Comparison of ENCODE assay signal across 24 cellular contexts in the genomic region with DNA sequence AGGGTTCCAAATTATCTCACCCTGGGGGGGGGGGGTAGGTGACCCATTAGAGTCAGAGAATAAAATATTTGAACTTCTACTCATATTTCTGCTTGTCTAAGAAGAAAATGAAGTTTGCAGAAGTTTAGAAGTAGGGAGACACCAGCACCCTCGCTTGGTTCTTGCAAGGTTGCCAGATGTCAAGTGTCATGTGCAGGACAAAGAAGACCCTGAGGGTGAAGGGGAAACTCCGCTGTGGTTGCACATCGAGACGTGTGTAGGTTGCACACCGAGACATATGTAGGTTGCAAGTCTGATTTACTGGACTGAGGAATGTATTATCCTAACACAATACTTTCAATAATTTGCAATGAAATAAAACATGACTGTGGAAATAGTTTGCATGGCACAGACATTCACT. TPM values are rescaled to one million over a fixed set of nuclear protein-coding genes. Genes with fewer than 3 reads are reported as not detected.
DNase-seq lines count a peak whose midpoint lies in the region; ATAC-seq and TF ChIP-seq lines count a peak whose summit lies in the region.
"Had no signal": no experiment of that assay in that cellular context is flagged by ENCODE, and none has a peak within 500 bp of the region (broad histone marks: within the 10 kb centered on the region; RNA-seq: fewer than 3 reads in every experiment).

No MANE protein-coding gene starts in this region.

- H3K4me1 Mint-ChIP-seq in memory B cell: peaks cover 27% of the 10 kb centered on the region
- no peaks in the 10 kb centered on the region for H3K4me1 Mint-ChIP-seq in CD4-positive, alpha-beta memory T cell
- H3K4me1 Mint-ChIP-seq: H9 had no signal

- POLR2A ChIA-PET in CD4-positive, alpha-beta memory T cell (lab: Charles Lee; ENCODE audit: partially characterized antibody): no interaction called here

- CTCF ChIA-PET in CD4-positive, alpha-beta memory T cell (lab: Charles Lee; ENCODE audit: partially characterized antibody): no interaction called here

- peak; percentile 45 for ATAC-seq in memory B cell (ENCODE audit: low read depth)

- H3K27ac ChIP-seq in Peyer's patch: no peak overlapping the region
- H3K27ac ChIP-seq in CD4-positive, alpha-beta memory T cell (ENCODE audit: low read depth, low read length): no peak overlapping the region
- H3K27ac ChIP-seq: A549, GM23248 had no signal

- H3K27ac Mint-ChIP-seq in memory B cell: no peak overlapping the region
- no peak overlapping the region for H3K27ac Mint-ChIP-seq in CD4-positive, alpha-beta memory T cell
- H3K27ac Mint-ChIP-seq: B cell; CD4-positive, alpha-beta T cell; HFFc6 had no signal

- H3K27me3 Mint-ChIP-seq in memory B cell: peaks cover 2% of the 10 kb centered on the region
- peaks cover 5 to 10% of the 10 kb centered on the region in 2 donors for H3K27me3 Mint-ChIP-seq in CD4-positive, alpha-beta memory T cell
- H3K27me3 Mint-ChIP-seq: B cell; CD4-positive, alpha-beta T cell had no signal

- no peaks in the 10 kb centered on the region for H3K9me3 ChIP-seq in Peyer's patch
- no peaks in the 10 kb centered on the region for H3K9me3 ChIP-seq in CD4-positive, alpha-beta memory T cell (ENCODE audit: control insufficient read depth in 1 of 2, low read length in 2 of 2)
- H3K9me3 ChIP-seq: MG63 had no signal

- no peak for TF ChIP-seq CTCF in Peyer's patch (IDR thresholded peaks at IDR 0.05)

- intact Hi-C loops in CD4-positive, alpha-beta memory T cell (cut with micrococcal nuclease): no loop called here

- no peak for TF ChIP-seq POLR2A in Peyer's patch (IDR thresholded peaks at IDR 0.05)

- no peak overlapping the region for H3K4me3 ChIP-seq in Peyer's patch
- no peak overlapping the region for H3K4me3 ChIP-seq in CD4-positive, alpha-beta memory T cell (ENCODE audit: low read length in 2 of 2)
- H3K4me3 ChIP-seq: A549, GM23248, MG63 had no signal

- H3K4me3 Mint-ChIP-seq in memory B cell: no peak overlapping the region
- H3K4me3 Mint-ChIP-seq in CD4-positive, alpha-beta memory T cell: no peak overlapping the region
- H3K4me3 Mint-ChIP-seq: B cell; CD4-positive, alpha-beta T cell; H9; HFFc6 had no signal

- H3K9me3 Mint-ChIP-seq in memory B cell: no peaks in the 10 kb centered on the region
- peaks cover 0 to 6% (median 0%) of the 10 kb centered on the region in 8 donors for H3K9me3 Mint-ChIP-seq in CD4-positive, alpha-beta memory T cell
- H3K9me3 Mint-ChIP-seq: CD4-positive, alpha-beta T cell; H9 had no signal

- H3K36me3 ChIP-seq in Peyer's patch: no peaks in the 10 kb centered on the region
- no peaks in the 10 kb centered on the region for H3K36me3 ChIP-seq in CD4-positive, alpha-beta memory T cell (ENCODE audit: insufficient read depth, low read length)
- H3K36me3 ChIP-seq: MG63 had no signal

- no peaks in the 10 kb centered on the region for H3K27me3 ChIP-seq in Peyer's patch
- H3K27me3 ChIP-seq in CD4-positive, alpha-beta memory T cell (ENCODE audit: insufficient read depth, low read length): no peaks in the 10 kb centered on the region
- H3K27me3 ChIP-seq: MG63 had no signal

- H3K4me1 ChIP-seq in Peyer's patch: no peaks in the 10 kb centered on the region
- no peaks in the 10 kb centered on the region for H3K4me1 ChIP-seq in CD4-positive, alpha-beta memory T cell (ENCODE audit: insufficient read depth, low read length)
- H3K4me1 ChIP-seq: A549 had no signal

- H3K36me3 Mint-ChIP-seq in memory B cell: no peaks in the 10 kb centered on the region
- no peaks in the 10 kb centered on the region for H3K36me3 Mint-ChIP-seq in CD4-positive, alpha-beta memory T cell

- DNase-seq in stimulated activated CD4-positive, alpha-beta T cell treated with anti-CD3 and anti-CD28 coated beads, Interleukin-4, amount 100 ng/mL, for 24 hours: peak; percentile 4
- no peak for DNase-seq in stimulated activated CD4-positive, alpha-beta T cell treated with anti-CD3 and anti-CD28 coated beads, Interleukin-15, amount 100 ng/mL, for 24 hours
- DNase-seq in Peyer's patch: peak in 2 of 3 donors; percentile 13 to 35
- no peak for DNase-seq in memory B cell (ENCODE audit: low spot score in 2 of 2)
- DNase-seq in anterior cingulate cortex (lab: John Stamatoyannopoulos, UW): no peak
- DNase-seq in CD4-positive, alpha-beta memory T cell: no peak
- no peak for DNase-seq in SW480 (ENCODE audit: low spot score)
- DNase-seq: CD4-positive, alpha-beta T cell; DND-41; GM23248; H9; HFFc6; MG63; NCI-H1417; NCI-H1694 treated with DMSO at 0.1 percent for 48 hours; NCI-H2081 treated with DMSO at 0.1 percent for 48 hours; NCI-H2171 treated with DMSO at 0.1 percent for 48 hours; NCI-H526; Right ventricle myocardium superior had no signal

RNA-seq across cellular contexts. Expression of gene IRF8, which starts 42.4 kb away (rescaled TPM):
- 100 to 1,000 TPM in 2 of 4 donors, 10 to 100 TPM in 2; 39.8 to 191 (median 93.2) TPM for total RNA-seq in Peyer's patch
- 1 to 10 TPM; 1.4 to 1.5 TPM for total RNA-seq in CD4-positive, alpha-beta memory T cell
- 1 to 10 TPM in 1 of 2 donors, under 1 TPM in 1; 0.48 to 4.0 TPM for polyA plus RNA-seq in CD4-positive, alpha-beta memory T cell
- total RNA-seq: G401, GM23248, HFFc6, LHCN-M2, RPMI7951 had no signal

RNA-seq across cellular contexts. Expression of gene COX4I1, which starts 57.1 kb away (rescaled TPM):
- total RNA-seq in Peyer's patch: 100 to 1,000 TPM; 377 to 758 (median 713) TPM
- 100 to 1,000 TPM; 490 to 521 TPM for total RNA-seq in CD4-positive, alpha-beta memory T cell
- 1,000 to 10,000 TPM in 1 of 2 donors, 100 to 1,000 TPM in 1; 904 to 1,127 TPM for polyA plus RNA-seq in CD4-positive, alpha-beta memory T cell

RNA-seq across cellular contexts. Expression of gene EMC8, which starts 57.2 kb away (rescaled TPM):
- 10 to 100 TPM; 37.2 to 38.9 (median 38.5) TPM for total RNA-seq in Peyer's patch
- 10 to 100 TPM; 22.7 to 22.8 TPM for total RNA-seq in CD4-positive, alpha-beta memory T cell
- 10 to 100 TPM; 22.1 to 22.7 TPM for polyA plus RNA-seq in CD4-positive, alpha-beta memory T cell

Comparison
In these comparisons a context has a peak if more than half of its experiments do, and no peak if none do; other contexts are left out.
1. DNase-seq: peak in stimulated activated CD4-positive, alpha-beta T cell treated with anti-CD3 and anti-CD28 coated beads, Interleukin-4, amount 100 ng/mL, for 24 hours (single experiment) and Peyer's patch (2 of 3); none in stimulated activated CD4-positive, alpha-beta T cell treated with anti-CD3 and anti-CD28 coated beads, Interleukin-15, amount 100 ng/mL, for 24 hours (single experiment), memory B cell (0 of 2), anterior cingulate cortex (0 of 58), CD4-positive, alpha-beta memory T cell (0 of 5) and SW480 (single experiment).
2. RNA of gene IRF8, which starts 42.4 kb away (total RNA-seq): 39.8 to 191 TPM in Peyer's patch; 1.4 to 1.5 TPM in CD4-positive, alpha-beta memory T cell; every median in the first group is over 10 times any median in the second.